In the genomic region with DNA sequence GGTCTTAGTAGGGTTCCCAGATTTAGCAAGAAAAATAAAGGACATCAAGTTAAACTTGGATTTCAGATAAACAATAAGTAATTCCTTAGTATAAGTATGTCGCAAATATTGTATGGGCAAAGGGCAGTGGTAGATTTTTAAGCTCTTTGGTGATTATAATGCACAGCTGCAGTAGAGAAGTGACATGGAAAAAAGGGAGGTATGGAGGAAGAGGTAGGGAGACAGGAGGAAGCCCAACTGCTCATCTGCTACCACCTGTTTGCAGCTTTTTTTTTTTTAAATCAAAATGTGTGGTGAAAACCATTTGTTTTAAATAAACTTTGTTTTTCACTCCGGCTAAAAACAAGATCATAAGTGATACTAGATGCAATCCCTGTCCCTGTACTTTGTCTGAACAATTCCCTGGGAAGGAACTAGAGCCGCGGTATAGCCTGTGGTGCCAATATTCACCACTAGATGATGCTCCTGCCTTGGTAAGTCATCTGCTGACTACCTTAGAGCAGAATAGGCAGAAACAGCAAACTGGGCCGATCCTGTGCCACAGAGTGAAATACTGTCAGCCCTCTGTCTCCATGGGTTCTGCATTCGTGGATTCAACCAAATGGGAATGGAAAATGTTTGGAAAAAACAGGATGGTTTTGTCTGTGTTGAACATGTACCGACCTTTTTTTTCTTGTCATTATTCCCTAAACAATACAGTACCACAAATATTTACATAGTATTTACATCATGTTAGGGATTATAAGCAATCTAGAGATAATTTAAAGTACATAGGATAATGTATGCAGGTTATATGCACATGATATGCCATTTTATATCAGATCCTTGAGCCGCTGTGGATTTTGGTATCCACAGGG, we compare ENCODE assay signal across 8 cellular contexts.
DNase-seq lines count a peak whose midpoint lies in the region; FAIRE-seq and TF ChIP-seq lines count a peak whose summit lies in the region.

No MANE protein-coding gene starts in this region.

- no peak overlapping the region for H4K12ac ChIP-seq in trophoblast cell (ENCODE audit: low read depth, low read length)

- H2BK5ac ChIP-seq in H9 (ENCODE audit: insufficient read length, low read length) (no peak overlapping the region), trophoblast cell (ENCODE audit: low read depth, low read length, poor library complexity) (no peak overlapping the region)

- no peak overlapping the region for H2BK120ac ChIP-seq in H9 (ENCODE audit: low read depth, low read length, poor library complexity, severe bottlenecking)
- H2BK120ac ChIP-seq in trophoblast cell (ENCODE audit: insufficient read depth, low read length, poor library complexity) = no peak overlapping the region

- H2BK20ac ChIP-seq in H9 (ENCODE audit: low read depth, low read length, poor library complexity, severe bottlenecking) = no peak overlapping the region

- H3K18ac ChIP-seq in H9 (ENCODE audit: insufficient read length, low read depth, low read length) = no peak overlapping the region
- H3K18ac ChIP-seq in trophoblast cell (ENCODE audit: low read length) = no peak overlapping the region

- H2AFZ ChIP-seq in H9 (ENCODE audit: low read length) (no peak overlapping the region), MM.1S (ENCODE audit: low read length) (no peak overlapping the region), trophoblast cell (ENCODE audit: insufficient read depth, low read length, poor library complexity) (no peak overlapping the region)

- H3K9me3 ChIP-seq in H9 (ENCODE audit: control insufficient read depth, low read depth, low read length) (no peaks in the 10 kb centered on the region), MM.1S (replicated peaks; ENCODE audit: insufficient read depth, low read length) (no peaks in the 10 kb centered on the region), SJCRH30 (replicated peaks) (no peaks in the 10 kb centered on the region; the same call in 1 of the 2 replicates), trophoblast cell (ENCODE audit: insufficient read depth, low read depth, low read length) (no peaks in the 10 kb centered on the region)

- no peaks in the 10 kb centered on the region for H3K23me2 ChIP-seq in H9 (ENCODE audit: insufficient read length, low read depth, low read length, poor library complexity, severe bottlenecking)

- H3K4ac ChIP-seq in H9 (ENCODE audit: low read depth, low read length) (no peak overlapping the region), trophoblast cell (ENCODE audit: low read depth, low read length) (no peak overlapping the region)

- H3K36me3 ChIP-seq in GM06990 (ENCODE audit: control insufficient read depth, insufficient read depth, low read length) = no peaks in the 10 kb centered on the region
- no peaks in the 10 kb centered on the region for H3K36me3 ChIP-seq in MM.1S (replicated peaks; ENCODE audit: insufficient read depth, low read length)
- H3K36me3 ChIP-seq in SJCRH30 = no peaks in the 10 kb centered on the region
- no peaks in the 10 kb centered on the region for H3K36me3 ChIP-seq in trophoblast cell (ENCODE audit: control insufficient read depth in 1 of 2, insufficient read depth in 2 of 2, low read length in 2 of 2)

- H3F3A ChIP-seq in MM.1S (ENCODE audit: insufficient read depth, low read length) = no peaks in the 10 kb centered on the region

- H3K27me3 ChIP-seq in GM06990 (replicated peaks; ENCODE audit: control insufficient read depth, insufficient read depth, low read length) (no peaks in the 10 kb centered on the region), H9 (ENCODE audit: insufficient read depth, low read length) (no peaks in the 10 kb centered on the region), MM.1S (replicated peaks; ENCODE audit: insufficient read depth, low read length) (no peaks in the 10 kb centered on the region), SJCRH30 (no peaks in the 10 kb centered on the region), trophoblast cell (ENCODE audit: insufficient read depth, low read length) (no peaks in the 10 kb centered on the region)

- no peaks in the 10 kb centered on the region for H3K9me2 ChIP-seq in MM.1S (replicated peaks; ENCODE audit: insufficient read depth, low read length)

- peak; percentile 81 for FAIRE-seq in urothelium cell line (lab: Jason Lieb, UNC)

- no peaks in the 10 kb centered on the region for H3K79me1 ChIP-seq in H9 (ENCODE audit: insufficient read depth, low read depth, low read length, poor library complexity, severe bottlenecking)
- H3K79me1 ChIP-seq in trophoblast cell (ENCODE audit: low read length) = no peaks in the 10 kb centered on the region

- no peak overlapping the region for H3K23ac ChIP-seq in H9 (ENCODE audit: insufficient read length, low read depth, low read length)
- no peak overlapping the region for H3K23ac ChIP-seq in trophoblast cell (ENCODE audit: low read length)

- H3K27ac ChIP-seq in H9 (ENCODE audit: insufficient read length, low read depth, low read length) = no peak overlapping the region
- H3K27ac ChIP-seq in MM.1S (ENCODE audit: low read length) = no peak overlapping the region
- H3K27ac ChIP-seq in SJCRH30 = no peak overlapping the region
- H3K27ac ChIP-seq in trophoblast cell (ENCODE audit: low read depth, low read length) = no peak overlapping the region

- H3K4me2 ChIP-seq in H9 (ENCODE audit: insufficient read depth, insufficient read length, low read length) = no peak overlapping the region
- H3K4me2 ChIP-seq in MM.1S (ENCODE audit: low read depth, low read length) = no peak overlapping the region
- no peak overlapping the region for H3K4me2 ChIP-seq in trophoblast cell (ENCODE audit: low read length)

- no peak overlapping the region for H3K4me3 Mint-ChIP-seq in H9

- H4K20me1 ChIP-seq in H9 (ENCODE audit: control insufficient read depth, insufficient read depth, insufficient read length) = no peaks in the 10 kb centered on the region
- no peaks in the 10 kb centered on the region for H4K20me1 ChIP-seq in MM.1S (ENCODE audit: insufficient read depth, low read length)

- no peak overlapping the region for H2AK5ac ChIP-seq in H9 (ENCODE audit: insufficient read length, low read length)
- H2AK5ac ChIP-seq in trophoblast cell (ENCODE audit: low read length) = no peak overlapping the region

- H3K9me3 Mint-ChIP-seq in H9 = no peaks in the 10 kb centered on the region; a peak in 1 of 5 replicates

- DNase-seq in GM06990 (ENCODE audit: extremely low read depth, insufficient read length) (no peak), H9 (peak; percentile 86), MM.1S (peak; percentile 56), SJCRH30 (peak; percentile 70 to 90), germinal center (ENCODE audit: low spot score) (peak; percentile 62), trophoblast cell (peak; percentile 63 to 84), urothelium cell line (ENCODE audit: low spot score) (peak; percentile 80)
- peak; percentile 81 for DNase-seq in activated effector memory CD4-positive, alpha-beta T cell treated with anti-CD3 and anti-CD28 coated beads, Interleukin-2, amount 50 U/mL, for 16 hours

- no peaks in the 10 kb centered on the region for H3K36me3 Mint-ChIP-seq in H9 (ENCODE audit: insufficient read depth in 1 of 3, low read depth in 3 of 3)

- TF ChIP-seq CTCF in GM06990 (IDR thresholded peaks at IDR 0.05; ENCODE audit: insufficient read depth, low read length, poor library complexity, severe bottlenecking) (peak; percentile 99), H9 (conservative IDR thresholded peaks at IDR 0.05) (peak; percentile 98), MM.1S (IDR thresholded peaks at IDR 0.05; ENCODE audit: low read length) (peak; percentile 96)

- no peak overlapping the region for H3K9ac ChIP-seq in H9 (ENCODE audit: extremely low read depth, insufficient read length, low read length)
- no peak overlapping the region for H3K9ac ChIP-seq in MM.1S (ENCODE audit: low read length)
- no peak overlapping the region for H3K9ac ChIP-seq in trophoblast cell (ENCODE audit: low read length)

- H3K4me3 ChIP-seq in GM06990 (replicated peaks; ENCODE audit: low read depth, low read length) = no peak overlapping the region
- no peak overlapping the region for H3K4me3 ChIP-seq in MM.1S (ENCODE audit: low read length)
- H3K4me3 ChIP-seq in SJCRH30 = no peak overlapping the region
- no peak overlapping the region for H3K4me3 ChIP-seq in trophoblast cell (ENCODE audit: low read depth, low read length)

- no peak overlapping the region for H4K91ac ChIP-seq in H9 (ENCODE audit: insufficient read length, low read depth, low read length)
- H4K91ac ChIP-seq in trophoblast cell (ENCODE audit: low read depth, low read length) = no peak overlapping the region

- H3K4me1 ChIP-seq in H9 (ENCODE audit: insufficient read depth, low read length) (peaks cover 3% of the 10 kb centered on the region; the same call in 1 of the 2 replicates), MM.1S (ENCODE audit: low read length) (no peaks in the 10 kb centered on the region), SJCRH30 (no peaks in the 10 kb centered on the region), trophoblast cell (ENCODE audit: control insufficient read depth in 1 of 2, insufficient read depth in 2 of 2, low read length in 2 of 2) (no peaks in the 10 kb centered on the region)

- no peak overlapping the region for H4K8ac ChIP-seq in H9 (replicated peaks; ENCODE audit: insufficient read length, low read depth, low read length)
- H4K8ac ChIP-seq in trophoblast cell (ENCODE audit: low read depth, low read length) = no peak overlapping the region

- no peak overlapping the region for H3K56ac ChIP-seq in H9 (ENCODE audit: insufficient read length, low read depth, low read length)

- H2BK12ac ChIP-seq in H9 (ENCODE audit: insufficient read length, low read depth, low read length) = no peak overlapping the region
- H2BK12ac ChIP-seq in trophoblast cell (ENCODE audit: low read length) = no peak overlapping the region

- peaks cover 9 to 20% of the 10 kb centered on the region in 2 experiments for H3K4me1 Mint-ChIP-seq in H9

- H4K5ac ChIP-seq in H9 (ENCODE audit: insufficient read length, low read depth, low read length) = no peak overlapping the region

- WGBS in H9 (ENCODE audit: extremely low coverage, insufficient read length, low lambda C conversion rate) = no CpG with 5 or more reads among the region's 8 CpGs
- no CpG with 5 or more reads among the region's 8 CpGs for WGBS in trophoblast cell (ENCODE audit: extremely low coverage, insufficient coverage, insufficient read length)

- no peak overlapping the region for H2BK15ac ChIP-seq in H9 (ENCODE audit: low read depth, low read length)

- H3K27ac Mint-ChIP-seq in H9 = no peak overlapping the region

- H3K79me2 ChIP-seq in H9 (ENCODE audit: insufficient read depth, low read length) (no peaks in the 10 kb centered on the region), MM.1S (ENCODE audit: low read length) (no peaks in the 10 kb centered on the region), trophoblast cell (ENCODE audit: control insufficient read depth, insufficient read depth, low read length, poor library complexity) (no peaks in the 10 kb centered on the region)

- no peak overlapping the region for H3T11ph ChIP-seq in H9 (ENCODE audit: low read length)

- no peaks in the 10 kb centered on the region for H3K27me3 Mint-ChIP-seq in H9 (ENCODE audit: low read depth)

- H3K14ac ChIP-seq in H9 (ENCODE audit: insufficient read depth, low read length) (no peak overlapping the region), trophoblast cell (ENCODE audit: low read length) (no peak overlapping the region)
